In the genomic region with DNA sequence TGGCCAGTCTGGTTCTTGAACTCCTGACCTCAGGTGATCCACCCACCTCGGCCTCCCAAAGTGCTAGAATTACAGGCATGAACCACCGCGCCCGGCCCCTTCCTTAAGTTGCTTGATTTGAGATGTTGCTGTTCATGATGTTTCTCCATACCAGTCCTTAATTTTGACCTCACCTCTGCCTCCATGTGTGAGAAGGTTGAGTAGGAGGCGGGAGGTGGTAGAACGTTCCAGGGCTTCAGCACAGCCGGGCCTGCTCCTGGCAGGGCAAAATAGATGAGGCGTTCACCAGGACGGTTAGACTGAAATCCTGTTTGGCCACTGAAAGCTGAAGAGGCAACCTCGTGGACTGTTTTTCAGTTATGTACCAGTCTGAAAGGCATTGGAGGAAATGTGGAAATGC, we compare ENCODE assay signal across 18 cellular contexts. TPM values are rescaled to one million over a fixed set of nuclear protein-coding genes. Genes with fewer than 3 reads are reported as not detected.
"Had no signal": no experiment of that assay in that cellular context is flagged by ENCODE, and none has a peak within 500 bp of the region (broad histone marks: within the 10 kb centered on the region; RNA-seq: fewer than 3 reads in every experiment).

No MANE protein-coding gene starts in this region.

- H3K4me3 ChIP-seq: dorsolateral prefrontal cortex, ovary, psoas muscle, tibial nerve had no signal

- H3K9me3 ChIP-seq: ovary, psoas muscle, sigmoid colon, thoracic aorta, tibial nerve had no signal

- H3K27ac Mint-ChIP-seq: naive thymus-derived CD4-positive, alpha-beta T cell; stimulated activated naive B cell treated with anti-CD40 and anti-IgM and Interleukin-4, amounts not matched to agents 10 μg/mL and 1 μg/mL and 100 μg/mL, for 72 hours; stimulated activated naive CD8-positive, alpha-beta T cell treated with anti-CD3 and anti-CD28 coated beads, Interleukin-15, Interleukin-2, amounts not matched to agents 100 ng/mL and 50 ng/mL, for 24 hours had no signal

- H3K9me3 Mint-ChIP-seq: nephron; stimulated activated naive B cell treated with anti-CD40 and anti-IgM and Interleukin-4, amounts not matched to agents 10 μg/mL and 1 μg/mL and 100 μg/mL, for 72 hours; stimulated activated naive CD8-positive, alpha-beta T cell treated with anti-CD3 and anti-CD28 coated beads, Interleukin-15, Interleukin-2, amounts not matched to agents 100 ng/mL and 50 ng/mL, for 24 hours had no signal

- H3K27me3 ChIP-seq: dorsolateral prefrontal cortex, ovary, tibial nerve had no signal

- H3K4me1 ChIP-seq: foreskin keratinocyte had no signal

- H3K36me3 Mint-ChIP-seq: naive thymus-derived CD4-positive, alpha-beta T cell; stimulated activated naive B cell treated with anti-CD40 and anti-IgM and Interleukin-4, amounts not matched to agents 10 μg/mL and 1 μg/mL and 100 μg/mL, for 72 hours had no signal

- ATAC-seq: naive thymus-derived CD4-positive, alpha-beta T cell had no signal

- DNase-seq: dorsolateral prefrontal cortex; effector CD4-positive, alpha-beta T cell; foreskin keratinocyte; kidney; midbrain; naive thymus-derived CD4-positive, alpha-beta T cell; nucleus accumbens; posterior cingulate gyrus; psoas muscle; stimulated activated CD4-positive, alpha-beta T cell treated with anti-CD3 and anti-CD28 coated beads, Interleukin-2, amount 100 ng/mL, for 48 hours; stimulated activated naive B cell treated with anti-CD40 and anti-IgM and Interleukin-4, amounts not matched to agents 10 μg/mL and 1 μg/mL and 100 μg/mL, for 72 hours had no signal

- H3K4me3 Mint-ChIP-seq: naive thymus-derived CD4-positive, alpha-beta T cell; nephron; stimulated activated naive B cell treated with anti-CD40 and anti-IgM and Interleukin-4, amounts not matched to agents 10 μg/mL and 1 μg/mL and 100 μg/mL, for 72 hours; stimulated activated naive CD8-positive, alpha-beta T cell treated with anti-CD3 and anti-CD28 coated beads, Interleukin-15, Interleukin-2, amounts not matched to agents 100 ng/mL and 50 ng/mL, for 24 hours had no signal

- H3K36me3 ChIP-seq: ovary, sigmoid colon, thoracic aorta, tibial nerve had no signal

- H3K27ac ChIP-seq: foreskin keratinocyte, psoas muscle, tibial nerve had no signal

RNA-seq across cellular contexts. Expression of a gene that starts 48.3 kb away (rescaled TPM):
- total RNA-seq: foreskin keratinocyte; naive thymus-derived CD4-positive, alpha-beta T cell; thoracic aorta; ureter had no signal
- polyA plus RNA-seq: foreskin keratinocyte; naive thymus-derived CD4-positive, alpha-beta T cell had no signal
